ENCODE assay signal across 10 cellular contexts in the genomic region with DNA sequence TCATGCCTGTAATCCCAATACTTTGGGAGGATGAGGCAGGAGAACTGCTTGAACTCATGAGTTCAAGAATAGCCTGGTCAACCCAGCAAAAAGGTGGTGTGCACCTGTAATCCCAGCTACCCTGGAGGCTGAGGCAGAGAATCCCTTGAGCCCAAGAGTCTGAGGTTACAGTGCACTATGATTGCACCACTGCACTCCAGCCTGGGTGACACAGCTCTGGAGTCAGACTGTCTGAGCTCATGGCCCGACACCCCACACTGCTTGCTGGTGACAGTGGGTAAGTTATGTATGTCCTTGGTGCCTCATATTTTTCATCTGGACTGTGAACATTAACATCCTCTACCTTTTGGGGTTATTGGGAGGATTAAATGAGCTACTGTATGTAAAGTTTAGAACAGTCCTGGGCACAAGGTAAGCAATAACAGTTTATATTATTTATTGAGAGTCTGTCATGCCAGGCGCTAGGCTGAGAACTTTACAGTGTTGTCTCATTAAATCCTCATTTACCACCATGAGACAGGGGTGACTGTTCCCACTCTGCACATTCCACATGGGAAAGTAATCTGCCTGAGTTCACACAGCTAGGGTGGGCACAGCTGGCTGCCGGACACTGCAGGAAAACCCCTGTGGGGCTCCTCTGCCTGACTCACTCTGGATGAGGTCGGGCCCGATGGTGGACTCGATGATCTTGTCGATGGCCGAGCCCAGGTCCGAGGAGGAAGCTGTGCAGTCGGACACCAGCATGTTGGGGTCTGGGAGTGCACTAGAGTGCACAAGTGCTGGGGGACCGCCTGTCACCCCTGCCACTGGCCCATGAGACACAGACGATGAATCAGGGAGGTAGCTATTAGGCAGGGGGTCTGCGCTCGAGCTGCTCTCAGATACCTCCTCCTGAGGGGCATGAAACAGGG. TPM values are rescaled to one million over a fixed set of nuclear protein-coding genes. Genes with fewer than 3 reads are reported as not detected.
DNase-seq lines count a peak whose midpoint lies in the region; ATAC-seq, FAIRE-seq and TF ChIP-seq lines count a peak whose summit lies in the region.
"Had no signal": no experiment of that assay in that cellular context is flagged by ENCODE, and none has a peak within 500 bp of the region (broad histone marks: within the 10 kb centered on the region; RNA-seq: fewer than 3 reads in every experiment).

No MANE protein-coding gene starts in this region.

- H3K27ac ChIP-seq in CD4-positive, alpha-beta T cell (ENCODE audit: low read depth, low read length): no peak overlapping the region
- H3K27ac ChIP-seq in HUES48 (ENCODE audit: low read depth, low read length) (peak overlapping the region; percentile 38), brain microvascular endothelial cell (peak overlapping the region; percentile 100)

- in situ Hi-C loops in brain microvascular endothelial cell (cut with HindIII; ENCODE audit: low pct_ligation_motif_present, low sequenced_read_pairs): no loop called here

- H3K4me3 Mint-ChIP-seq in CD4-positive, alpha-beta T cell: peak overlapping the region; percentile 94
- no peak overlapping the region for H3K4me3 Mint-ChIP-seq in neural crest cell
- H3K4me3 Mint-ChIP-seq in immature natural killer cell: peak overlapping the region in 2 of 5 donors; percentile 92 to 97

- TF ChIP-seq CTCF in CD4-positive, alpha-beta T cell (IDR thresholded peaks at IDR 0.05): no peak
- no peak for TF ChIP-seq CTCF in brain microvascular endothelial cell (IDR thresholded peaks at IDR 0.05; ENCODE audit: low read depth, low read length, missing control alignments)
- TF ChIP-seq CTCF in neural crest cell (conservative IDR thresholded peaks at IDR 0.05): no peak

- no peak for FAIRE-seq in GM19239 (lab: Jason Lieb, UNC)

- POLR2A ChIA-PET in CD4-positive, alpha-beta T cell (lab: Charles Lee): interaction anchor here (1.4 to 7.4 kb wide), 7 partner anchors 8 to 438 kb away, joined by 3 to 195 read pairs (median 13); a partner anchor contains a TSS

- H3K4me1 ChIP-seq in HUES48 (ENCODE audit: control insufficient read depth, insufficient read depth, low read length): peaks cover 9% of the 10 kb centered on the region; the same call in 1 of the 2 replicates

- no peaks in the 10 kb centered on the region for H3K27me3 ChIP-seq in CD4-positive, alpha-beta T cell (ENCODE audit: control insufficient read depth, insufficient read depth, low read length)
- H3K27me3 ChIP-seq in HUES48 (ENCODE audit: control insufficient read depth, insufficient read depth, low read length) (no peaks in the 10 kb centered on the region), brain microvascular endothelial cell (replicated peaks) (no peaks in the 10 kb centered on the region)

- H3K9me3 ChIP-seq in CD4-positive, alpha-beta T cell (ENCODE audit: control insufficient read depth, low read length): no peaks in the 10 kb centered on the region
- no peaks in the 10 kb centered on the region for H3K9me3 ChIP-seq in HUES48 (ENCODE audit: control insufficient read depth, insufficient read depth, low read length)

- peaks cover 28% of the 10 kb centered on the region for H3K4me1 Mint-ChIP-seq in CD4-positive, alpha-beta T cell (ENCODE audit: low read depth)
- peaks cover 17% of the 10 kb centered on the region for H3K4me1 Mint-ChIP-seq in neural crest cell
- H3K4me1 Mint-ChIP-seq in immature natural killer cell: peaks cover 30 to 31% of the 10 kb centered on the region in 2 donors

- H3K9ac ChIP-seq in HUES48 (ENCODE audit: low read depth, low read length): no peak overlapping the region

- peak overlapping the region; percentile 100 for H3K27ac Mint-ChIP-seq in CD4-positive, alpha-beta T cell
- H3K27ac Mint-ChIP-seq in neural crest cell (ENCODE audit: unreplicated experiment) (peak overlapping the region; percentile 35), immature natural killer cell (peak overlapping the region in 3 of 6 donors; percentile 10 to 30 (median 17))

- no peaks in the 10 kb centered on the region for H3K9me3 Mint-ChIP-seq in CD4-positive, alpha-beta T cell
- H3K9me3 Mint-ChIP-seq in neural crest cell (no peaks in the 10 kb centered on the region), immature natural killer cell (no peaks in the 10 kb centered on the region)

- CTCF ChIA-PET in CD4-positive, alpha-beta T cell (lab: Charles Lee): interaction anchor here (0.5 to 3.9 kb wide), 15 partner anchors 11 to 1011 kb away, joined by 3 to 20 read pairs (median 4); a partner anchor contains a TSS

- peaks cover 4% of the 10 kb centered on the region for H3K27me3 Mint-ChIP-seq in CD4-positive, alpha-beta T cell
- peaks cover 2% of the 10 kb centered on the region for H3K27me3 Mint-ChIP-seq in neural crest cell (ENCODE audit: low read depth)
- H3K27me3 Mint-ChIP-seq in immature natural killer cell (ENCODE audit: low read depth in 3 of 3): peaks cover 9 to 18% (median 13%) of the 10 kb centered on the region in 3 donors

- H3K36me3 ChIP-seq in HUES48 (ENCODE audit: control insufficient read depth, insufficient read depth, low read length) (peaks cover 49% of the 10 kb centered on the region), brain microvascular endothelial cell (replicated peaks) (peaks cover 32% of the 10 kb centered on the region)

- H3K36me3 Mint-ChIP-seq in CD4-positive, alpha-beta T cell (ENCODE audit: low read depth): peaks cover 72% of the 10 kb centered on the region
- no peaks in the 10 kb centered on the region for H3K36me3 Mint-ChIP-seq in neural crest cell (ENCODE audit: low read depth)
- peaks cover 3 to 13% (median 3%) of the 10 kb centered on the region in 3 donors for H3K36me3 Mint-ChIP-seq in immature natural killer cell

- no peak overlapping the region for H3K4me3 ChIP-seq in HUES48 (ENCODE audit: low read depth, low read length)
- peak overlapping the region; percentile 34 for H3K4me3 ChIP-seq in brain microvascular endothelial cell (ENCODE audit: low read depth, low read length)

- DNase-seq in CD4-positive, alpha-beta T cell: peak in 1 of 10 experiments; percentile 21
- DNase-seq in brain microvascular endothelial cell (peak; percentile 71), neural crest cell (ENCODE audit: low read depth, low spot score) (no peak), GM19239 (ENCODE audit: insufficient read length, low spot score) (no peak), immature natural killer cell (no peak), DMS114 treated with DMSO at 0.1 percent for 48 hours (lab: John Stamatoyannopoulos, UW; ENCODE audit: unreplicated experiment) (no peak), GDM1 (lab: John Stamatoyannopoulos, UW) (no peak)
- DNase-seq: NCI-H2081 treated with DMSO at 0.1 percent for 48 hours, T-helper 1 cell had no signal

- intact Hi-C loops in CD4-positive, alpha-beta T cell (cut with DNase I, micrococcal nuclease): no loop called here

- ATAC-seq in CD4-positive, alpha-beta T cell (ENCODE audit: poor library complexity): no peak

RNA-seq across cellular contexts. Expression of a gene that starts 2.9 kb away (rescaled TPM):
- total RNA-seq in CD4-positive, alpha-beta T cell: 10 to 100 TPM; 67.3 to 74.6 TPM
- 24.8 and 24.9 TPM in 2 replicates for total RNA-seq in neural crest cell
- polyA plus RNA-seq in immature natural killer cell: 10 to 100 TPM in 1 of 3 donors, 1 to 10 TPM in 2; 7.1 to 17.9 (median 9.6) TPM

RNA-seq across cellular contexts. Expression of a gene that starts 34.6 kb away (rescaled TPM):
- total RNA-seq in CD4-positive, alpha-beta T cell: 100 to 1,000 TPM; 100 TPM
- 36.4 and 36.5 TPM in 2 replicates for total RNA-seq in neural crest cell
- polyA plus RNA-seq in immature natural killer cell: 10 to 100 TPM; 78.4 to 93.4 (median 83.0) TPM

RNA-seq across cellular contexts. Expression of a gene that starts 39.7 kb away (rescaled TPM):
- 1 to 10 TPM; 1.6 to 2.2 TPM for total RNA-seq in CD4-positive, alpha-beta T cell
- total RNA-seq in neural crest cell: not detected in 2 replicates
- under 1 TPM in 1 of 3 donors, not detected in 2; 0.09 TPM for polyA plus RNA-seq in immature natural killer cell

RNA-seq across cellular contexts. Expression of a gene that starts 57.1 kb away (rescaled TPM):
- not detected for total RNA-seq in CD4-positive, alpha-beta T cell
- 56.6 and 61.0 TPM in 2 replicates for total RNA-seq in neural crest cell
- polyA plus RNA-seq in immature natural killer cell: 10 to 100 TPM in 1 of 3 donors, 1 to 10 TPM in 1, under 1 TPM in 1; 0.77 to 17.5 (median 7.3) TPM

RNA-seq across cellular contexts. Expression of a gene that starts 60.0 kb away (rescaled TPM):
- 1 to 10 TPM; 1.3 to 2.4 TPM for total RNA-seq in CD4-positive, alpha-beta T cell
- 9.6 and 10.0 TPM in 2 replicates for total RNA-seq in neural crest cell
- 1 to 10 TPM in 2 of 3 donors, not detected in 1; 1.0 to 1.8 TPM for polyA plus RNA-seq in immature natural killer cell
